In the genomic region with DNA sequence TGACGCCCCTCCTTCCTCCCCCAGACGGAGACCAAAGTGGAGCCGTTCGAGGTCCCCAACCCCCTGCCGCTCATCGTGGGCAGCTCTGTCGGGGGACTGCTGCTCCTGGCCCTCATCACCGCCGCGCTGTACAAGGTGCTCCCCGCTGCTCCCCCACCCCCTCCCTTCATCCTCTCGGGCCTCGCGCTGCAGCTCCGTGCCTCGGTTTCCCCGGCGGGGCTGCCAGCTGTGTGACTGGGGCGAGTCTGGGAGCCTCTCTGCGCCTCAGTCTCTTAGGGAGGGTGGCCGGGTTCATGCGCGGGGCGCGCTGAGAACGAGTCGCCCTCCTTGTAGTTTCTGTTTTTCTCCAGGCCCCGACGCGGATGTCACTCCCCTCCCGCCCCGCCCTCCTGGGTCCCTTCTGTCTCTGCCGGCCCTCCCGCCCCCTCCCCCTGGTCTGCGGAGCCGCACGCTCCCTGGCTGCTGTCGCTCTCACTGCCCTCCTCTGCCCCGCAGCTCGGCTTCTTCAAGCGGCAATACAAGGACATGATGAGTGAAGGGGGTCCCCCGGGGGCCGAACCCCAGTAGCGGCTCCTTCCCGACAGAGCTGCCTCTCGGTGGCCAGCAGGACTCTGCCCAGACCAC, we compare ENCODE assay signal across 1 cellular context.
TF ChIP-seq lines count a peak whose summit lies in the region.

No MANE protein-coding gene starts in this region.

TF ChIP-seq in SK-N-SH, 30 proteins besides CTCF, POLR2A, EP300 and RAD21 (continued from another document):
- no peak for TF ChIP-seq PBX3 (IDR thresholded peaks at IDR 0.05)
- TF ChIP-seq ELF1 (IDR thresholded peaks at IDR 0.05): no peak
- TF ChIP-seq, protein P1, sequence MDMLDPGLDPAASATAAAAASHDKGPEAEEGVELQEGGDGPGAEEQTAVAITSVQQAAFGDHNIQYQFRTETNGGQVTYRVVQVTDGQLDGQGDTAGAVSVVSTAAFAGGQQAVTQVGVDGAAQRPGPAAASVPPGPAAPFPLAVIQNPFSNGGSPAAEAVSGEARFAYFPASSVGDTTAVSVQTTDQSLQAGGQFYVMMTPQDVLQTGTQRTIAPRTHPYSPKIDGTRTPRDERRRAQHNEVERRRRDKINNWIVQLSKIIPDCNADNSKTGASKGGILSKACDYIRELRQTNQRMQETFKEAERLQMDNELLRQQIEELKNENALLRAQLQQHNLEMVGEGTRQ (IDR thresholded peaks at IDR 0.05; ENCODE audit: borderline replicate concordance, low read depth, low read length): no peak
- no peak for TF ChIP-seq EZH2phosphoT487 (IDR thresholded peaks at IDR 0.05; ENCODE audit: borderline replicate concordance, low read depth)
- TF ChIP-seq, protein P2, sequence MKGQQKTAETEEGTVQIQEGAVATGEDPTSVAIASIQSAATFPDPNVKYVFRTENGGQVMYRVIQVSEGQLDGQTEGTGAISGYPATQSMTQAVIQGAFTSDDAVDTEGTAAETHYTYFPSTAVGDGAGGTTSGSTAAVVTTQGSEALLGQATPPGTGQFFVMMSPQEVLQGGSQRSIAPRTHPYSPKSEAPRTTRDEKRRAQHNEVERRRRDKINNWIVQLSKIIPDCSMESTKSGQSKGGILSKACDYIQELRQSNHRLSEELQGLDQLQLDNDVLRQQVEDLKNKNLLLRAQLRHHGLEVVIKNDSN (IDR thresholded peaks at IDR 0.05; ENCODE audit: borderline replicate concordance, low read depth): no peak
- TF ChIP-seq TAF1 (IDR thresholded peaks at IDR 0.05; ENCODE audit: borderline replicate concordance, low read depth, low read length): no peak
- TF ChIP-seq RFX5 (IDR thresholded peaks at IDR 0.05; ENCODE audit: low read length): no peak
- no peak for TF ChIP-seq FOXJ3 (CRISPR knock-in tag; IDR thresholded peaks at IDR 0.05)
- no peak for TF ChIP-seq REST (IDR thresholded peaks at IDR 0.05; ENCODE audit: low read depth, low read length)
- no peak for TF ChIP-seq RCOR1 (IDR thresholded peaks at IDR 0.05; ENCODE audit: low read length)
